Comparison of ENCODE assay signal across 8 cellular contexts in genomic region chr10:35335718-35336083, GRCh38. TPM values are rescaled to one million over a fixed set of nuclear protein-coding genes. Genes with fewer than 3 reads are reported as not detected.
DNase-seq lines count a peak whose midpoint lies in the region; ATAC-seq and TF ChIP-seq lines count a peak whose summit lies in the region.

No MANE protein-coding gene starts in this region.

- H3K9me3 Mint-ChIP-seq in Caco-2 (ENCODE audit: unreplicated experiment) (peaks cover 11% of the 10 kb centered on the region), GM23338 (peaks cover 7% of the 10 kb centered on the region; the same call in 2 of the 3 replicates)

- H3K27me3 ChIP-seq in Caco-2 (replicated peaks; ENCODE audit: control insufficient read depth, insufficient read depth, low read length): no peaks in the 10 kb centered on the region
- H3K27me3 ChIP-seq in GM23338 (ENCODE audit: insufficient read depth): peaks cover 8% of the 10 kb centered on the region
- no peaks in the 10 kb centered on the region for H3K27me3 ChIP-seq in Panc1 (ENCODE audit: control insufficient read depth, insufficient read depth, low read length)
- no peaks in the 10 kb centered on the region for H3K27me3 ChIP-seq in breast epithelium
- H3K27me3 ChIP-seq in right lobe of liver: no peaks in the 10 kb centered on the region
- H3K27me3 ChIP-seq in thoracic aorta (replicated peaks; ENCODE audit: insufficient read depth): no peaks in the 10 kb centered on the region

- H3K4me1 Mint-ChIP-seq in Caco-2 (ENCODE audit: low read depth, unreplicated experiment) (peaks cover 59% of the 10 kb centered on the region), GM23338 (peaks cover 21% of the 10 kb centered on the region)

- no peaks in the 10 kb centered on the region for H3K9me3 ChIP-seq in Caco-2
- H3K9me3 ChIP-seq in Panc1 (ENCODE audit: control insufficient read depth, insufficient read depth, low read depth, low read length): no peaks in the 10 kb centered on the region
- H3K9me3 ChIP-seq in breast epithelium: no peaks in the 10 kb centered on the region
- no peaks in the 10 kb centered on the region for H3K9me3 ChIP-seq in right lobe of liver
- no peaks in the 10 kb centered on the region for H3K9me3 ChIP-seq in thoracic aorta

- H3K4me1 ChIP-seq in Caco-2 (peaks cover 50% of the 10 kb centered on the region), GM23338 (ENCODE audit: insufficient read depth) (peaks cover 12% of the 10 kb centered on the region; the same call in 1 of the 2 replicates), Panc1 (ENCODE audit: control insufficient read depth, insufficient read depth, low read length) (peaks cover 31% of the 10 kb centered on the region), breast epithelium (peaks cover 0 to 13% of the 10 kb centered on the region in 2 donors), right lobe of liver (peaks cover 0 to 39% (median 16%) of the 10 kb centered on the region in 4 donors), thoracic aorta (ENCODE audit: control insufficient read depth in 1 of 2, low read depth in 2 of 2) (peaks cover 43 to 57% of the 10 kb centered on the region in 2 donors)

- peak overlapping the region; percentile 76 for H3K4me2 ChIP-seq in GM23338

- H3F3A ChIP-seq in GM23338 (replicated peaks; ENCODE audit: low read depth): no peaks in the 10 kb centered on the region

- H3K27me3 Mint-ChIP-seq in Caco-2 (ENCODE audit: insufficient read depth, unreplicated experiment) (no peaks in the 10 kb centered on the region), GM23338 (ENCODE audit: insufficient read depth, low read depth, poor library complexity) (peaks cover 8% of the 10 kb centered on the region)

- no peak for TF ChIP-seq CTCF in Caco-2 (IDR thresholded peaks at IDR 0.05; ENCODE audit: insufficient read depth in 1 of 2, low read depth in 1 of 2, low read length in 1 of 2, severe bottlenecking in 1 of 2, unreplicated experiment in 1 of 2)
- no peak for TF ChIP-seq CTCF in GM23338 (conservative IDR thresholded peaks at IDR 0.05; ENCODE audit: low read depth in 2 of 2)
- TF ChIP-seq CTCF in Panc1 (IDR thresholded peaks at IDR 0.05): no peak
- no peak for TF ChIP-seq CTCF in breast epithelium (IDR thresholded peaks at IDR 0.05)
- no peak for TF ChIP-seq CTCF in right lobe of liver (IDR thresholded peaks at IDR 0.05)
- no peak for TF ChIP-seq CTCF in thoracic aorta (IDR thresholded peaks at IDR 0.05)

- peaks cover 30% of the 10 kb centered on the region for H3K36me3 Mint-ChIP-seq in Caco-2 (ENCODE audit: insufficient read depth, unreplicated experiment)
- H3K36me3 Mint-ChIP-seq in GM23338 (ENCODE audit: low read depth): peaks cover 29% of the 10 kb centered on the region

- H4K20me1 ChIP-seq in GM23338 (replicated peaks; ENCODE audit: insufficient read depth): peaks cover 19% of the 10 kb centered on the region

- WGBS in right lobe of liver (ENCODE audit: insufficient coverage, low coverage, low lambda C conversion rate, missing lambda C conversion rate): 1% methylated on average over 15 of the region's 20 CpGs

- peak overlapping the region; percentile 97 for H3K4me3 Mint-ChIP-seq in Caco-2 (ENCODE audit: unreplicated experiment)
- peak overlapping the region; percentile 89 for H3K4me3 Mint-ChIP-seq in GM23338

- peak overlapping the region; percentile 80 for H2AFZ ChIP-seq in GM23338

- CTCF ChIA-PET in Caco-2 (lab: Charles Lee): no interaction called here
- CTCF ChIA-PET in Panc1 (lab: Charles Lee): interaction anchor here (0.7 kb wide), 1 partner anchor 188 kb away, joined by 3 read pairs; no protein-coding TSS in a partner anchor

- H3K27ac ChIP-seq in GM23338 (ENCODE audit: low read depth): no peak overlapping the region
- H3K27ac ChIP-seq in Panc1 (ENCODE audit: low read length): peak overlapping the region; percentile 62
- peak overlapping the region; percentile 79 to 88 for H3K27ac ChIP-seq in breast epithelium
- peak overlapping the region; percentile 64 to 85 (median 76) for H3K27ac ChIP-seq in right lobe of liver
- peak overlapping the region; percentile 80 to 81 for H3K27ac ChIP-seq in thoracic aorta

- peaks cover 57% of the 10 kb centered on the region for H3K79me2 ChIP-seq in GM23338 (replicated peaks; ENCODE audit: insufficient read depth)

- BruUV-seq in Caco-2 (replicated peaks; lab: Mats Ljungman, UMichigan) (no TSS peak), Panc1 (replicated peaks; lab: Mats Ljungman, UMichigan) (no TSS peak)

- ATAC-seq in GM23338 (peak; percentile 14), Panc1 (peak; percentile 6), right lobe of liver (peak; percentile 4 to 23 (median 11)), thoracic aorta (ENCODE audit: insufficient number of reproducible peaks, low FRiP score, low read depth) (no peak)

- peak overlapping the region; percentile 99 for H3K4me3 ChIP-seq in Caco-2 (ENCODE audit: low read depth, low read length)
- H3K4me3 ChIP-seq in GM23338: peak overlapping the region; percentile 83
- peak overlapping the region; percentile 83 to 88 for H3K4me3 ChIP-seq in Panc1 (ENCODE audit: low read depth in 2 of 2, low read length in 2 of 2)
- H3K4me3 ChIP-seq in breast epithelium: peak overlapping the region; percentile 76 to 99 (median 79)
- peak overlapping the region; percentile 83 to 93 (median 89) for H3K4me3 ChIP-seq in right lobe of liver
- H3K4me3 ChIP-seq in thoracic aorta: peak overlapping the region; percentile 99

- H3K27ac Mint-ChIP-seq in Caco-2 (ENCODE audit: unreplicated experiment): peak overlapping the region; percentile 98
- H3K27ac Mint-ChIP-seq in GM23338: peak overlapping the region; percentile 72; the same call in 1 of the 2 replicates

- H3K36me3 ChIP-seq in Caco-2 (ENCODE audit: control insufficient read depth, insufficient read depth, low read length): peaks cover 1% of the 10 kb centered on the region; the same call in 1 of the 2 replicates
- no peaks in the 10 kb centered on the region for H3K36me3 ChIP-seq in GM23338 (ENCODE audit: insufficient read depth)
- no peaks in the 10 kb centered on the region; the same call in 1 of the 2 replicates for H3K36me3 ChIP-seq in Panc1 (ENCODE audit: control insufficient read depth, insufficient read depth, low read length)
- no peaks in the 10 kb centered on the region for H3K36me3 ChIP-seq in breast epithelium
- no peaks in the 10 kb centered on the region for H3K36me3 ChIP-seq in right lobe of liver
- H3K36me3 ChIP-seq in thoracic aorta: no peaks in the 10 kb centered on the region

- TF ChIP-seq POLR2A in breast epithelium (IDR thresholded peaks at IDR 0.05): no peak
- no peak for TF ChIP-seq POLR2A in right lobe of liver (IDR thresholded peaks at IDR 0.05)

- intact Hi-C loops in Caco-2 (cut with micrococcal nuclease; ENCODE audit: unreplicated experiment): loop anchor here (1.0 to 5.0 kb wide), 5 partner anchors 29 to 208 kb away; no protein-coding TSS in a partner anchor
- intact Hi-C loops in Panc1 (cut with micrococcal nuclease; ENCODE audit: unreplicated experiment): loop anchor here (5.0 kb wide), 1 partner anchor 82 kb away; no protein-coding TSS in a partner anchor
- intact Hi-C loops in breast epithelium (cut with DNase I; ENCODE audit: low total_unique reads): no loop called here
- intact Hi-C loops in right lobe of liver (cut with DNase I): loop anchor here in 1 of 2 donors (10.0 kb wide), 1 partner anchor 229 kb away; no protein-coding TSS in a partner anchor

- POLR2A ChIA-PET in Caco-2 (lab: Charles Lee): no interaction called here
- POLR2A ChIA-PET in Panc1 (lab: Charles Lee): no interaction called here

- no peaks in the 10 kb centered on the region for H3K9me2 ChIP-seq in GM23338 (ENCODE audit: insufficient read depth)

- peak in 1 of 2 experiments; percentile 54 for DNase-seq in Caco-2
- DNase-seq in GM23338 (ENCODE audit: low spot score): peak; percentile 46
- no peak for DNase-seq in Panc1 (ENCODE audit: low read depth, low spot score)
- no peak for DNase-seq in breast epithelium (ENCODE audit: low spot score in 2 of 2)
- peak in 1 of 3 donors; percentile 31 for DNase-seq in right lobe of liver
- no peak for DNase-seq in thoracic aorta (ENCODE audit: low spot score)
- DNase-seq in effector CD8-positive, alpha-beta T cell (lab: John Stamatoyannopoulos, UW): no peak
- no peak for DNase-seq in NCI-H345 (lab: John Stamatoyannopoulos, UW)

- in situ Hi-C loops in Panc1 (cut with HindIII; ENCODE audit: low pct_unique_long_range_greater_than_20kb, low sequenced_read_pairs): no loop called here

TF ChIP-seq in GM23338, 12 proteins besides CTCF, POLR2A, EP300 and RAD21 (continues in another document):
- TF ChIP-seq EZH2phosphoT487 (IDR thresholded peaks at IDR 0.05; ENCODE audit: unreplicated experiment): no peak

RNA-seq across cellular contexts. Expression of gene CCNY, which starts 0.6 kb away (rescaled TPM):
- 111 and 122 TPM in 2 replicates for total RNA-seq in Caco-2 (2022)
- 29.0 and 32.0 TPM in 2 replicates for total RNA-seq in GM23338 (2014; rRNA removed; shearing (Covaris generic))
- polyA plus RNA-seq in GM23338 (2016; fragmentation: Nextera tagmentation; extraction: Ambion mirVana): 14.2 and 17.4 TPM in 2 replicates
- total RNA-seq in Panc1 (2021; ENCODE audit: unreplicated experiment): 51.9 TPM
- 40.5 TPM for polyA plus RNA-seq in Panc1 (2012; ENCODE audit: insufficient read length)
- 10 to 100 TPM; 28.7 to 41.0 (median 36.1) TPM for total RNA-seq in breast epithelium
- 10 to 100 TPM; 22.4 to 49.2 (median 41.4) TPM for total RNA-seq in right lobe of liver
- total RNA-seq in thoracic aorta: 10 to 100 TPM; 40.1 to 84.6 TPM
